Comparison of ENCODE assay signal across 8 cellular contexts in the genomic region with DNA sequence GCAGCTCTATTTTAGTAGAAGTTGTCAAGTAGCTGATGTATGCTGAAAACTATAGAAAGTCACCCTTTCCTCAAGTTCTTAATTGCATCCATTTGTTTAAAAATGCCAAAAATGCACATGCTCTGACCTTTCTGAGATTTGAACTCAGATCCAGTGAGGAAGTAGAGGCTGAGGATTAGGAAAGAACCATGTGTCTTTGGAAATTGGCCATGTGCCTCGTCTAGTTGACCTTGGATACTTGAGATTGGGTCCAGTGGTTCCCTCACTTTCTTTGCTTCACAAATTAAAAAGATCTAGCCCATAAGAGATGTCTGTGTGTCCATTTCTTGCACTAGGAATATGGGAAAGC.
DNase-seq lines count a peak whose midpoint lies in the region; ATAC-seq and TF ChIP-seq lines count a peak whose summit lies in the region.

No MANE protein-coding gene starts in this region.

- WGBS in mesendoderm (ENCODE audit: extremely low coverage, insufficient coverage, low lambda C conversion rate): no CpG with 5 or more reads among the region's 1 CpG

- no peak overlapping the region for H3K56ac ChIP-seq in mesendoderm (ENCODE audit: low read length)

- H3K27me3 Mint-ChIP-seq in activated T-cell treated with anti-CD3 and anti-CD28 coated beads, Interleukin-2, amount 50 U/mL, for 24 hours: no peaks in the 10 kb centered on the region
- no peaks in the 10 kb centered on the region for H3K27me3 Mint-ChIP-seq in activated naive CD8-positive, alpha-beta T cell

- H4K5ac ChIP-seq in mesendoderm (ENCODE audit: low read length): no peak overlapping the region

- TF ChIP-seq CTCF in tibial artery (IDR thresholded peaks at IDR 0.05): no peak

- no peak overlapping the region for H3K23ac ChIP-seq in mesendoderm (ENCODE audit: low read length)

- H3K36me3 ChIP-seq in mesendoderm (ENCODE audit: control insufficient read depth, insufficient read depth, low read length): no peaks in the 10 kb centered on the region
- no peaks in the 10 kb centered on the region for H3K36me3 ChIP-seq in tibial artery

- H3K4me3 Mint-ChIP-seq in activated T-cell treated with anti-CD3 and anti-CD28 coated beads, Interleukin-2, amount 50 U/mL, for 24 hours: peak overlapping the region; percentile 62
- H3K4me3 Mint-ChIP-seq in activated naive CD8-positive, alpha-beta T cell: peak overlapping the region; percentile 52

- ATAC-seq in HG03442 (IDR thresholded peaks at IDR 0.05; ENCODE audit: unreplicated experiment): no peak
- no peak for ATAC-seq in HG02571 (IDR thresholded peaks at IDR 0.05; ENCODE audit: unreplicated experiment)

- intact Hi-C loops in tibial artery (cut with DNase I; ENCODE audit: low total_unique reads): loop anchor here (5.0 kb wide), 2 partner anchors 128 to 172 kb away; partner anchors contain the start of gene MAML2

- no peaks in the 10 kb centered on the region for H3K9me3 ChIP-seq in tibial artery

- H3K9me3 Mint-ChIP-seq in activated T-cell treated with anti-CD3 and anti-CD28 coated beads, Interleukin-2, amount 50 U/mL, for 24 hours: no peaks in the 10 kb centered on the region
- H3K9me3 Mint-ChIP-seq in activated naive CD8-positive, alpha-beta T cell (ENCODE audit: low read depth): no peaks in the 10 kb centered on the region

- H3K9ac ChIP-seq in mesendoderm (ENCODE audit: low read length): no peak overlapping the region

- no peaks in the 10 kb centered on the region for H3K27me3 ChIP-seq in mesendoderm (ENCODE audit: insufficient read depth, low read length, poor library complexity)
- no peaks in the 10 kb centered on the region for H3K27me3 ChIP-seq in tibial artery

- H3K4me3 ChIP-seq in mesendoderm (ENCODE audit: low read length): no peak overlapping the region
- no peak overlapping the region for H3K4me3 ChIP-seq in tibial artery

- H2BK15ac ChIP-seq in mesendoderm (replicated peaks; ENCODE audit: low read depth): no peak overlapping the region

- no peaks in the 10 kb centered on the region for H3K79me2 ChIP-seq in mesendoderm (ENCODE audit: control insufficient read depth, insufficient read depth, low read length)

- H3K36me3 Mint-ChIP-seq in activated T-cell treated with anti-CD3 and anti-CD28 coated beads, Interleukin-2, amount 50 U/mL, for 24 hours (ENCODE audit: low read depth): peaks cover 11% of the 10 kb centered on the region
- H3K36me3 Mint-ChIP-seq in activated naive CD8-positive, alpha-beta T cell: peaks cover 2% of the 10 kb centered on the region

- H2BK120ac ChIP-seq in mesendoderm (ENCODE audit: low read depth, low read length): no peak overlapping the region

- H3K4me1 Mint-ChIP-seq in activated T-cell treated with anti-CD3 and anti-CD28 coated beads, Interleukin-2, amount 50 U/mL, for 24 hours (ENCODE audit: low read depth): peaks cover 84% of the 10 kb centered on the region
- H3K4me1 Mint-ChIP-seq in activated naive CD8-positive, alpha-beta T cell (ENCODE audit: low read depth): peaks cover 91% of the 10 kb centered on the region

- H2AK5ac ChIP-seq in mesendoderm (ENCODE audit: low read length): no peak overlapping the region

- H2BK5ac ChIP-seq in mesendoderm (ENCODE audit: low read length): no peak overlapping the region

- peak overlapping the region; percentile 98 for H3K27ac Mint-ChIP-seq in activated T-cell treated with anti-CD3 and anti-CD28 coated beads, Interleukin-2, amount 50 U/mL, for 24 hours
- H3K27ac Mint-ChIP-seq in activated naive CD8-positive, alpha-beta T cell: peak overlapping the region; percentile 93

- H3K27ac ChIP-seq in mesendoderm (ENCODE audit: low read depth, low read length) (no peak overlapping the region), tibial artery (peak overlapping the region; percentile 72 to 74)

- no peak for DNase-seq in activated T-cell treated with anti-CD3 and anti-CD28 coated beads, Interleukin-2, amount 50 U/mL, for 24 hours
- DNase-seq in activated T-cell treated with anti-CD3 and anti-CD28 coated beads, Interleukin-2, amount 50 U/mL, for 1 hour: no peak
- no peak for DNase-seq in mesendoderm
- DNase-seq in tibial artery: no peak
- DNase-seq in DMS153 treated with DMSO at 0.1 percent for 48 hours (lab: John Stamatoyannopoulos, UW; ENCODE audit: unreplicated experiment): no peak

- no peaks in the 10 kb centered on the region for H3K79me1 ChIP-seq in mesendoderm (ENCODE audit: low read length)

- H4K8ac ChIP-seq in mesendoderm (ENCODE audit: low read depth, low read length): no peak overlapping the region

- H3K4me2 ChIP-seq in mesendoderm (ENCODE audit: low read length): no peak overlapping the region

- H3K18ac ChIP-seq in mesendoderm (ENCODE audit: low read length): peak overlapping the region; percentile 82

- no peak overlapping the region for H3K4ac ChIP-seq in mesendoderm (ENCODE audit: low read depth, low read length)

- H3K4me1 ChIP-seq in mesendoderm (ENCODE audit: control insufficient read depth, low read depth, low read length) (peaks cover 8% of the 10 kb centered on the region), tibial artery (peaks cover 0 to 85% (median 67%) of the 10 kb centered on the region in 4 donors)
